8 cellular contexts compared by ENCODE assay signal in the genomic region with DNA sequence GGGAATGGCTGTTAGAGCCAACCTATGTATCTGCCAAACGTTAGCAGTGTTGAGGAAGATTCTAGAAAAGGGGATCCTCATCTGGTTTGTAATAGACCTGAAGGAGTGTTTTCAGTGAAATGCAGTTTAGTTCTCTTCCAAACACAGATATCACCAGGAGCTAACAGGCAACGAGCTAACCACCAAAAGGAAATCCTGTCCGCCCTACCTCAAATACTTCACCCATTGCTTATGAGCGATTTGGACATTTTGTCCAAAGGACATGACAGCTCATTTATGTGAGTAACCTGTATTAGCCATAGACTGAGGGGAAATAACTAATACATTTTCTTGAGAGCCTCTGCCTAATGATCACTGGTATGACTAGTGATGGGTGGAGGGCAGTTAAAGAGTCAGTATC. TPM values are rescaled to one million over a fixed set of nuclear protein-coding genes. Genes with fewer than 3 reads are reported as not detected.
DNase-seq lines count a peak whose midpoint lies in the region; ATAC-seq, FAIRE-seq and TF ChIP-seq lines count a peak whose summit lies in the region.

No MANE protein-coding gene starts in this region.

- peak overlapping the region; percentile 52 for H3K4me3 ChIP-seq in A549
- peak overlapping the region; percentile 78 for H3K4me3 ChIP-seq in adipocyte (ENCODE audit: low read length)
- peak overlapping the region in 1 of 3 donors; percentile 34 for H3K4me3 ChIP-seq in thyroid gland (replicated peaks in 1 of 3)

- FAIRE-seq in A549 (lab: Jason Lieb, UNC) = no peak

- WGBS in A549 (ENCODE audit: missing lambda C conversion rate) = 15% methylated on average over 4 of the region's 4 CpGs
- 30 to 36% methylated on average over 4 of the region's 4 CpGs for WGBS in thyroid gland, 2 donors

- H3K36me3 ChIP-seq in adipocyte (ENCODE audit: control insufficient read depth, insufficient read depth, low read length, severe bottlenecking) (peaks cover 14% of the 10 kb centered on the region), thyroid gland (no peaks in the 10 kb centered on the region)

- intact Hi-C loops in thyroid gland (cut with DNase I) = no loop called here

- peak overlapping the region; percentile 82 to 89 for H3K27ac ChIP-seq in A549
- H3K27ac ChIP-seq in layer of hippocampus (ENCODE audit: low read depth, low read length) = peak overlapping the region; percentile 78
- H3K27ac ChIP-seq in thyroid gland = peak overlapping the region; percentile 52 to 81 (median 66)

- no peaks in the 10 kb centered on the region for H3K9me3 ChIP-seq in A549
- H3K9me3 ChIP-seq in adipocyte (ENCODE audit: control insufficient read depth, low read length) = no peaks in the 10 kb centered on the region
- no peaks in the 10 kb centered on the region for H3K9me3 ChIP-seq in thyroid gland

- TF ChIP-seq POLR2A in A549 (IDR thresholded peaks at IDR 0.05; ENCODE audit: low read length) (no peak), thyroid gland (IDR thresholded peaks at IDR 0.05) (no peak)

- CTCF ChIA-PET in A549 (lab: Yijun Ruan, JAX) = interaction anchor here (0.7 to 3.9 kb wide), 10 partner anchors 10 to 339 kb away, joined by 3 to 24 read pairs (median 4); partner anchors contain the start of gene CD59

- H3K27me3 ChIP-seq in adipocyte (replicated peaks; ENCODE audit: control insufficient read depth, insufficient read depth, low read length) (no peaks in the 10 kb centered on the region), layer of hippocampus (ENCODE audit: control insufficient read depth, insufficient read depth, low read length) (no peaks in the 10 kb centered on the region), thyroid gland (no peaks in the 10 kb centered on the region)

- POLR2A ChIA-PET in A549 (lab: Yijun Ruan, JAX) = interaction anchor here (0.5 to 5.2 kb wide), 8 partner anchors 11 to 283 kb away, joined by 3 to 74 read pairs (median 3); partner anchors contain the start of gene CD59

- TF ChIP-seq RAD21 in A549 (conservative IDR thresholded peaks at IDR 0.05 in 1 of 2, IDR thresholded peaks at IDR 0.05 in 1 of 2) = no peak

- no peak for TF ChIP-seq EP300 in A549 (IDR thresholded peaks at IDR 0.05)

- H3K4me2 ChIP-seq in A549 = peak overlapping the region; percentile 86

- peaks cover 57% of the 10 kb centered on the region for H3K4me1 ChIP-seq in A549
- H3K4me1 ChIP-seq in adipocyte (ENCODE audit: control insufficient read depth, insufficient read depth, low read length) = peaks cover 61% of the 10 kb centered on the region
- peaks cover 25 to 65% of the 10 kb centered on the region in 2 donors for H3K4me1 ChIP-seq in thyroid gland

- DNase-seq in A549 (ENCODE audit: low read depth in 1 of 2, low spot score in 1 of 2) = no peak
- DNase-seq in adipocyte (ENCODE audit: low read depth) = no peak
- DNase-seq in thyroid gland = no peak
- DNase-seq in mesenteric fat pad (ENCODE audit: low spot score) = no peak
- DNase-seq in ureter (ENCODE audit: low spot score) = no peak

- peak overlapping the region; percentile 73 for H3K9ac ChIP-seq in adipocyte (ENCODE audit: low read length)

- ATAC-seq in A549 = peak; percentile 10 to 13; a peak in 5 of 6 replicates
- ATAC-seq in HG02973 (IDR thresholded peaks at IDR 0.05; ENCODE audit: unreplicated experiment) = peak; percentile 2
- ATAC-seq in HG03039 (IDR thresholded peaks at IDR 0.05; ENCODE audit: unreplicated experiment) = no peak

- TF ChIP-seq CTCF in A549 (IDR thresholded peaks at IDR 0.05) (no peak), thyroid gland (IDR thresholded peaks at IDR 0.05) (no peak)

TF ChIP-seq in A549, 52 proteins besides CTCF, POLR2A, EP300 and RAD21:
- TF ChIP-seq MYC (IDR thresholded peaks at IDR 0.05; ENCODE audit: borderline replicate concordance, low read length) = no peak
- no peak for TF ChIP-seq RNF2 (IDR thresholded peaks at IDR 0.05; ENCODE audit: borderline replicate concordance, low read depth)
- 0 out of 2 replicates have a peak, but pooled peaks have one; percentile 9 for TF ChIP-seq GATA3 (IDR thresholded peaks at IDR 0.05; ENCODE audit: borderline replicate concordance)
- TF ChIP-seq RFX5 (IDR thresholded peaks at IDR 0.05) = no peak
- TF ChIP-seq ZC3H11A (IDR thresholded peaks at IDR 0.05) = no peak
- TF ChIP-seq, protein P1, sequence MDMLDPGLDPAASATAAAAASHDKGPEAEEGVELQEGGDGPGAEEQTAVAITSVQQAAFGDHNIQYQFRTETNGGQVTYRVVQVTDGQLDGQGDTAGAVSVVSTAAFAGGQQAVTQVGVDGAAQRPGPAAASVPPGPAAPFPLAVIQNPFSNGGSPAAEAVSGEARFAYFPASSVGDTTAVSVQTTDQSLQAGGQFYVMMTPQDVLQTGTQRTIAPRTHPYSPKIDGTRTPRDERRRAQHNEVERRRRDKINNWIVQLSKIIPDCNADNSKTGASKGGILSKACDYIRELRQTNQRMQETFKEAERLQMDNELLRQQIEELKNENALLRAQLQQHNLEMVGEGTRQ (IDR thresholded peaks at IDR 0.05) = no peak
- TF ChIP-seq, protein P2, sequence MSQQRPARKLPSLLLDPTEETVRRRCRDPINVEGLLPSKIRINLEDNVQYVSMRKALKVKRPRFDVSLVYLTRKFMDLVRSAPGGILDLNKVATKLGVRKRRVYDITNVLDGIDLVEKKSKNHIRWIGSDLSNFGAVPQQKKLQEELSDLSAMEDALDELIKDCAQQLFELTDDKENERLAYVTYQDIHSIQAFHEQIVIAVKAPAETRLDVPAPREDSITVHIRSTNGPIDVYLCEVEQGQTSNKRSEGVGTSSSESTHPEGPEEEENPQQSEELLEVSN (IDR thresholded peaks at IDR 0.05; ENCODE audit: borderline replicate concordance, low read depth) = no peak
- no peak for TF ChIP-seq CHD2 (IDR thresholded peaks at IDR 0.05; ENCODE audit: low read length, partially characterized antibody)
- no peak for TF ChIP-seq ESRRA (IDR thresholded peaks at IDR 0.05; ENCODE audit: borderline replicate concordance, low read length)

RNA-seq across cellular contexts. Expression of gene C11orf91, which starts 0.7 kb away (rescaled TPM):
- 0.42 TPM in 1 of 2 replicates, not detected in the other for polyA plus RNA-seq in A549 (2011; rRNA removed)
- polyA plus RNA-seq in A549 (2012; cell fraction: cytosol; rRNA removed) = 0.05 TPM in 2 replicates
- 0.40 and 4.8 TPM in 2 replicates for polyA plus RNA-seq in A549 (2012; cell fraction: nucleus; rRNA removed)
- 0.15 to 0.34 TPM in 2 of 3 replicates, not detected in the other for polyA plus RNA-seq in A549 (2017; fragmentation: RNase III; extraction: RNeasy Plus Mini Kit Qiagen cat#74134 plus additional on column Dnase treatment)
- not detected in 2 replicates for polyA minus RNA-seq in A549 (2011; rRNA and poly(A)+ RNA removed)
- not detected for total RNA-seq in thyroid gland
- 3.4 TPM for total RNA-seq in mesenteric fat pad
- total RNA-seq in ureter = 0.52 TPM

RNA-seq across cellular contexts. Expression of gene CD59, which starts 34.9 kb away (rescaled TPM):
- polyA plus RNA-seq in A549 (2011; rRNA removed) = 335 and 499 TPM in 2 replicates
- 214 and 235 TPM in 2 replicates for polyA plus RNA-seq in A549 (2012; cell fraction: cytosol; rRNA removed)
- 88.8 and 160 TPM in 2 replicates for polyA plus RNA-seq in A549 (2012; cell fraction: nucleus; rRNA removed)
- 358 to 439 TPM (median 375 TPM) in 3 replicates for polyA plus RNA-seq in A549 (2017; fragmentation: RNase III; extraction: RNeasy Plus Mini Kit Qiagen cat#74134 plus additional on column Dnase treatment)
- 189 and 242 TPM in 2 replicates for polyA minus RNA-seq in A549 (2011; rRNA and poly(A)+ RNA removed)
- 100 to 1,000 TPM; 367 to 562 (median 504) TPM for total RNA-seq in thyroid gland
- total RNA-seq in mesenteric fat pad = 659 TPM
- total RNA-seq in ureter = 546 TPM
